In genomic region chr21:36747114-36747814, GRCh38 we compare ENCODE assay signal across 8 cellular contexts. TPM values are rescaled to one million over a fixed set of nuclear protein-coding genes. Genes with fewer than 3 reads are reported as not detected.
DNase-seq lines count a peak whose midpoint lies in the region; ATAC-seq and TF ChIP-seq lines count a peak whose summit lies in the region.

No MANE protein-coding gene starts in this region.

- no peak overlapping the region for H3K27ac ChIP-seq in foreskin keratinocyte
- H3K27ac ChIP-seq in trophoblast cell (ENCODE audit: low read depth, low read length) = no peak overlapping the region

- H3K79me2 ChIP-seq in trophoblast cell (ENCODE audit: control insufficient read depth, insufficient read depth, low read length, poor library complexity) = peaks cover 3% of the 10 kb centered on the region

- H3K36me3 Mint-ChIP-seq in T-helper 17 cell (ENCODE audit: low read depth) = peaks cover 2% of the 10 kb centered on the region

- H3K9me3 ChIP-seq in ES-I3 (ENCODE audit: control insufficient read depth, insufficient read depth, low read length) (no peaks in the 10 kb centered on the region), T-helper 17 cell (ENCODE audit: control insufficient read depth, low read length, poor library complexity, severe bottlenecking) (no peaks in the 10 kb centered on the region), trophoblast cell (ENCODE audit: insufficient read depth, low read depth, low read length) (peaks cover 3% of the 10 kb centered on the region)

- no peak for DNase-seq in T-helper 17 cell
- peak in 1 of 2 donors; percentile 11 for DNase-seq in foreskin keratinocyte
- DNase-seq in trophoblast cell = peak in 1 of 2 donors; percentile 54
- DNase-seq in activated CD4-positive, CD25-positive, alpha-beta regulatory T cell (lab: John Stamatoyannopoulos, UW) = no peak

- H2AFZ ChIP-seq in trophoblast cell (ENCODE audit: insufficient read depth, low read length, poor library complexity) = peak overlapping the region; percentile 74

- TF ChIP-seq CTCF in foreskin keratinocyte (conservative IDR thresholded peaks at IDR 0.05) = no peak

- H3K27me3 ChIP-seq in foreskin keratinocyte = peaks cover 42% of the 10 kb centered on the region
- peaks cover 12% of the 10 kb centered on the region for H3K27me3 ChIP-seq in trophoblast cell (ENCODE audit: insufficient read depth, low read length)

- no peak overlapping the region for H2BK12ac ChIP-seq in trophoblast cell (ENCODE audit: low read length)

- H2BK120ac ChIP-seq in trophoblast cell (ENCODE audit: insufficient read depth, low read length, poor library complexity) = no peak overlapping the region

- no peaks in the 10 kb centered on the region for H3K79me1 ChIP-seq in trophoblast cell (ENCODE audit: low read length)

- H3K4me2 ChIP-seq in trophoblast cell (ENCODE audit: low read length) = peak overlapping the region; percentile 94

- no peak overlapping the region for H3K4ac ChIP-seq in trophoblast cell (ENCODE audit: low read depth, low read length)

- H3K36me3 ChIP-seq in ES-I3 (ENCODE audit: insufficient read depth, low read length) (no peaks in the 10 kb centered on the region), trophoblast cell (ENCODE audit: control insufficient read depth in 1 of 2, insufficient read depth in 2 of 2, low read length in 2 of 2) (no peaks in the 10 kb centered on the region)

- no peak overlapping the region for H4K8ac ChIP-seq in trophoblast cell (ENCODE audit: low read depth, low read length)

- no peak overlapping the region for H2BK5ac ChIP-seq in trophoblast cell (ENCODE audit: low read depth, low read length, poor library complexity)

- H3K4me3 ChIP-seq in trophoblast cell (ENCODE audit: low read depth, low read length) = peak overlapping the region; percentile 60

- no CpG with 5 or more reads among the region's 61 CpGs for WGBS in trophoblast cell (ENCODE audit: extremely low coverage, insufficient coverage, insufficient read length)

- no peak overlapping the region for H3K27ac Mint-ChIP-seq in T-helper 17 cell

- peak overlapping the region; percentile 44 for H3K9ac ChIP-seq in ES-I3 (ENCODE audit: low read depth, low read length)
- no peak overlapping the region for H3K9ac ChIP-seq in trophoblast cell (ENCODE audit: low read length)

- H3K4me1 ChIP-seq in ES-I3 (ENCODE audit: insufficient read depth, low read length) = peaks cover 30% of the 10 kb centered on the region
- H3K4me1 ChIP-seq in foreskin keratinocyte = no peaks in the 10 kb centered on the region
- peaks cover 9 to 10% of the 10 kb centered on the region in 2 experiments for H3K4me1 ChIP-seq in trophoblast cell (ENCODE audit: control insufficient read depth in 1 of 2, insufficient read depth in 2 of 2, low read length in 2 of 2)

- no peak for ATAC-seq in T-helper 17 cell
- ATAC-seq in foreskin keratinocyte = peak; percentile 23
- ATAC-seq in HG02852 (IDR thresholded peaks at IDR 0.05; ENCODE audit: unreplicated experiment) = no peak
- no peak for ATAC-seq in HG03469 (IDR thresholded peaks at IDR 0.05; ENCODE audit: unreplicated experiment)
- ATAC-seq in GM19023 (IDR thresholded peaks at IDR 0.05; ENCODE audit: unreplicated experiment) = no peak

- peaks cover 6% of the 10 kb centered on the region for H3K4me1 Mint-ChIP-seq in T-helper 17 cell

- no peak overlapping the region for H2AK5ac ChIP-seq in trophoblast cell (ENCODE audit: low read length)

- H3K27me3 Mint-ChIP-seq in T-helper 17 cell = peaks cover 66% of the 10 kb centered on the region

- H4K91ac ChIP-seq in trophoblast cell (ENCODE audit: low read depth, low read length) = peak overlapping the region; percentile 56

- peak overlapping the region; percentile 47 for H3K4me3 Mint-ChIP-seq in T-helper 17 cell

- no peak overlapping the region for H4K12ac ChIP-seq in trophoblast cell (ENCODE audit: low read depth, low read length)

- no peak overlapping the region for H3K18ac ChIP-seq in trophoblast cell (ENCODE audit: low read length)

- no peak overlapping the region for H3K14ac ChIP-seq in trophoblast cell (ENCODE audit: low read length)

- no peak overlapping the region for H3K23ac ChIP-seq in trophoblast cell (ENCODE audit: low read length)

RNA-seq across cellular contexts. Expression of gene SIM2, which starts 48.3 kb away (rescaled TPM):
- total RNA-seq in T-helper 17 cell (not detected), foreskin keratinocyte (not detected in 2 replicates)
- polyA plus RNA-seq in foreskin keratinocyte = not detected in 2 replicates
- 0.68 and 0.78 TPM in 2 replicates for polyA plus RNA-seq in trophoblast cell (2013)
